In the genomic region with DNA sequence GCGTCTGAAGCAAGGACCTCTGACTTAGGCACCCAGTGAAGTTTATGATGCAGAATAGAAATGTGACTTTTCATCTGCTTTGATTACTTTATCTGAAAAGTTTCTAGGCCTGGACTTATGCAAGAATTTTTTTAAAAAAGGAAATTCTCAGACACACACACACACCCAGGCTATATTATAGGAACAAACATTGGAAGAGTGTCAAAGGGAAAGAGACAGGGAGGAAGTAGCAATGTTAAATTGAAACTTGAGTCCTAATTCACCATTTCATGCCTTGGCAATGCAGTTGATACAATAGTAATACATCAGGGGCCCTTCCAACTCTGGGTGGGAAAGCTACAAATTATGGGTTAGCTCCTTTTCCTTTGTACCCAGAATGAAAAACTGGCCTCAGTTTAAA, we compare ENCODE assay signal across 15 cellular contexts.
DNase-seq lines count a peak whose midpoint lies in the region; ATAC-seq and TF ChIP-seq lines count a peak whose summit lies in the region.
"Had no signal": no experiment of that assay in that cellular context is flagged by ENCODE, and none has a peak within 500 bp of the region (broad histone marks: within the 10 kb centered on the region; RNA-seq: fewer than 3 reads in every experiment).

No MANE protein-coding gene starts in this region.

- no peaks in the 10 kb centered on the region for H4K20me1 ChIP-seq in PC-9 (ENCODE audit: insufficient read depth)

- no peaks in the 10 kb centered on the region for H3K27me3 ChIP-seq in PC-9 (ENCODE audit: insufficient read depth, low read depth)

- BruUV-seq in PC-9 (replicated peaks; lab: Mats Ljungman, UMichigan) = no TSS peak

- H2AFZ ChIP-seq in PC-9 = no peak overlapping the region
- H2AFZ ChIP-seq: GM23338 had no signal

- peaks cover 29% of the 10 kb centered on the region for H3K4me1 ChIP-seq in PC-9 (replicated peaks; ENCODE audit: insufficient read depth)

- no peaks in the 10 kb centered on the region for H3K36me3 Mint-ChIP-seq in nephron (ENCODE audit: low read depth)
- no peaks in the 10 kb centered on the region for H3K36me3 Mint-ChIP-seq in stimulated activated naive B cell treated with anti-CD40 and anti-IgM and Interleukin-4, amounts not matched to agents 10 μg/mL and 1 μg/mL and 100 μg/mL, for 72 hours

- H3K9me3 Mint-ChIP-seq in nephron = peaks cover 2% of the 10 kb centered on the region
- no peaks in the 10 kb centered on the region for H3K9me3 Mint-ChIP-seq in stimulated activated naive B cell treated with anti-CD40 and anti-IgM and Interleukin-4, amounts not matched to agents 10 μg/mL and 1 μg/mL and 100 μg/mL, for 72 hours
- H3K9me3 Mint-ChIP-seq: CD4-positive, alpha-beta T cell; GM23338 had no signal

- H3F3A ChIP-seq in PC-9 (ENCODE audit: insufficient read depth, low read depth) = peaks cover 7% of the 10 kb centered on the region; the same call in 1 of the 2 replicates

- no peaks in the 10 kb centered on the region for H3K9me2 ChIP-seq in PC-9 (ENCODE audit: insufficient read depth)

- H3K79me2 ChIP-seq in PC-9 (ENCODE audit: low read depth) = no peaks in the 10 kb centered on the region

- peak; percentile 7 for DNase-seq in EH (ENCODE audit: low read depth)
- peak in 1 of 2 experiments; percentile 52 for DNase-seq in PC-9
- DNase-seq in fibroblast of pulmonary artery (ENCODE audit: low read depth) = peak; percentile 25
- no peak for DNase-seq in NOMO-1 treated with DMSO at 0.1 percent for 48 hours (lab: John Stamatoyannopoulos, UW; ENCODE audit: unreplicated experiment)
- DNase-seq in stimulated activated naive B cell treated with anti-CD40 and anti-IgM and Interleukin-4, amounts not matched to agents 10 μg/mL and 1 μg/mL and 100 μg/mL, for 72 hours = no peak
- no peak for DNase-seq in NCI-H2171 treated with DMSO at 0.1 percent for 48 hours (lab: John Stamatoyannopoulos, UW)
- DNase-seq: C1 segment of cervical spinal cord; CD4-positive, alpha-beta T cell; DMS79; EL; H7 had no signal

- no peak overlapping the region for H3K4me3 Mint-ChIP-seq in nephron
- no peak overlapping the region for H3K4me3 Mint-ChIP-seq in stimulated activated naive B cell treated with anti-CD40 and anti-IgM and Interleukin-4, amounts not matched to agents 10 μg/mL and 1 μg/mL and 100 μg/mL, for 72 hours
- H3K4me3 Mint-ChIP-seq: B cell; CD4-positive, alpha-beta T cell; GM23338 had no signal

- H3K36me3 ChIP-seq in PC-9 (ENCODE audit: low read depth) = no peaks in the 10 kb centered on the region

- no peak overlapping the region for H3K4me3 ChIP-seq in PC-9
- no peak overlapping the region for H3K4me3 ChIP-seq in fibroblast of pulmonary artery (replicated peaks; ENCODE audit: low read depth, low read length)
- H3K4me3 ChIP-seq: GM23338 had no signal

- POLR2A ChIA-PET in PC-9 (lab: Charles Lee; ENCODE audit: unreplicated experiment) = no interaction called here

- 0 out of 2 replicates have a peak overlapping the region, but pooled peaks have one; percentile 3 for H3K27ac ChIP-seq in PC-9

- TF ChIP-seq CTCF in PC-9 (conservative IDR thresholded peaks at IDR 0.05) (no peak), fibroblast of pulmonary artery (IDR thresholded peaks at IDR 0.05; ENCODE audit: low read length, missing control alignments) (no peak), nephron (IDR thresholded peaks at IDR 0.05; ENCODE audit: unreplicated experiment in 3 of 3) (no peak)

- no peaks in the 10 kb centered on the region for H3K27me3 Mint-ChIP-seq in nephron (ENCODE audit: low read depth)
- H3K27me3 Mint-ChIP-seq in stimulated activated naive B cell treated with anti-CD40 and anti-IgM and Interleukin-4, amounts not matched to agents 10 μg/mL and 1 μg/mL and 100 μg/mL, for 72 hours = peaks cover 0 to 4% of the 10 kb centered on the region in 2 donors

- H3K4me2 ChIP-seq in PC-9 = peak overlapping the region; percentile 42; the same call in 1 of the 2 replicates
- H3K4me2 ChIP-seq: GM23338 had no signal

- peaks cover 27% of the 10 kb centered on the region for H3K4me1 Mint-ChIP-seq in nephron
- no peaks in the 10 kb centered on the region for H3K4me1 Mint-ChIP-seq in stimulated activated naive B cell treated with anti-CD40 and anti-IgM and Interleukin-4, amounts not matched to agents 10 μg/mL and 1 μg/mL and 100 μg/mL, for 72 hours
- H3K4me1 Mint-ChIP-seq: B cell had no signal

- ATAC-seq in HG02623 (IDR thresholded peaks at IDR 0.05; ENCODE audit: unreplicated experiment) = no peak
- no peak for ATAC-seq in stimulated activated naive B cell treated with anti-CD40 and anti-IgM and Interleukin-4, amounts not matched to agents 10 μg/mL and 1 μg/mL and 100 μg/mL, for 72 hours (replicated peaks)
- ATAC-seq: GM23338 had no signal

- peak overlapping the region in 2 of 3 experiments; percentile 34 to 66 for H3K27ac Mint-ChIP-seq in nephron
- no peak overlapping the region for H3K27ac Mint-ChIP-seq in stimulated activated naive B cell treated with anti-CD40 and anti-IgM and Interleukin-4, amounts not matched to agents 10 μg/mL and 1 μg/mL and 100 μg/mL, for 72 hours
- H3K27ac Mint-ChIP-seq: B cell; CD4-positive, alpha-beta T cell; GM23338 had no signal

- H3K9me3 ChIP-seq in PC-9 (ENCODE audit: insufficient read depth, low read depth) = no peaks in the 10 kb centered on the region

- intact Hi-C loops in PC-9 (cut with micrococcal nuclease; ENCODE audit: unreplicated experiment) = no loop called here

- CTCF ChIA-PET in PC-9 (lab: Charles Lee) = no interaction called here

Comparison
In these comparisons a context has a peak if more than half of its experiments do, and no peak if none do; other contexts are left out.
1. DNase-seq: peak in EH (single experiment) and fibroblast of pulmonary artery (single experiment); none in NOMO-1 treated with DMSO at 0.1 percent for 48 hours (single experiment), stimulated activated naive B cell treated with anti-CD40 and anti-IgM and Interleukin-4, amounts not matched to agents 10 μg/mL and 1 μg/mL and 100 μg/mL, for 72 hours (single experiment) and NCI-H2171 treated with DMSO at 0.1 percent for 48 hours (single experiment).